Comparison of ENCODE assay signal across 8 cellular contexts in genomic region chr6:107491791-107492674, GRCh38.
DNase-seq lines count a peak whose midpoint lies in the region; ATAC-seq lines count a peak whose summit lies in the region.

No MANE protein-coding gene starts in this region.

- peak overlapping the region; percentile 87 for H3K27ac ChIP-seq in substantia nigra (ENCODE audit: low read depth, low read length, poor library complexity, severe bottlenecking)

- peaks cover 20% of the 10 kb centered on the region for H3K4me1 Mint-ChIP-seq in activated naive CD8-positive, alpha-beta T cell treated with anti-CD3 and anti-CD28 coated beads, Interleukin-2, amount 50 U/mL, for 24 hours

- H3K4me3 ChIP-seq in iPS-11a (ENCODE audit: low read depth, low read length): peak overlapping the region; percentile 68

- peak overlapping the region; percentile 82 for H3K4me3 Mint-ChIP-seq in activated naive CD8-positive, alpha-beta T cell treated with anti-CD3 and anti-CD28 coated beads, Interleukin-2, amount 50 U/mL, for 24 hours

- no peak for ATAC-seq in activated naive CD8-positive, alpha-beta T cell treated with anti-CD3 and anti-CD28 coated beads, Interleukin-2, amount 50 U/mL, for 24 hours
- no peak for ATAC-seq in GM21717 (IDR thresholded peaks at IDR 0.05; ENCODE audit: unreplicated experiment)

- DNase-seq in NCI-H748 (lab: John Stamatoyannopoulos, UW; ENCODE audit: unreplicated experiment) (peak; percentile 15), NCI-H748 treated with DMSO at 0.1 percent for 48 hours (lab: John Stamatoyannopoulos, UW) (no peak), substantia nigra (lab: John Stamatoyannopoulos, UW) (peak in 36 of 49 donors; percentile 5 to 57 (median 34)), SKM-1 (lab: John Stamatoyannopoulos, UW; ENCODE audit: unreplicated experiment) (no peak)
- DNase-seq in activated naive CD8-positive, alpha-beta T cell treated with anti-CD3 and anti-CD28 coated beads, Interleukin-2, amount 50 U/mL, for 24 hours: no peak
- no peak for DNase-seq in stimulated activated CD4-positive, alpha-beta T cell treated with anti-CD3 and anti-CD28 coated beads, Interleukin-1b, Interleukin-23, amount 100 ng/mL, for 48 hours

- no peaks in the 10 kb centered on the region for H3K36me3 Mint-ChIP-seq in activated naive CD8-positive, alpha-beta T cell treated with anti-CD3 and anti-CD28 coated beads, Interleukin-2, amount 50 U/mL, for 24 hours (ENCODE audit: low read depth)

- peaks cover 47% of the 10 kb centered on the region for H3K27me3 Mint-ChIP-seq in activated naive CD8-positive, alpha-beta T cell treated with anti-CD3 and anti-CD28 coated beads, Interleukin-2, amount 50 U/mL, for 24 hours

- no peaks in the 10 kb centered on the region for H3K9me3 Mint-ChIP-seq in activated naive CD8-positive, alpha-beta T cell treated with anti-CD3 and anti-CD28 coated beads, Interleukin-2, amount 50 U/mL, for 24 hours

- H3K27ac Mint-ChIP-seq in activated naive CD8-positive, alpha-beta T cell treated with anti-CD3 and anti-CD28 coated beads, Interleukin-2, amount 50 U/mL, for 24 hours: no peak overlapping the region

Comparison
In these comparisons a context has a peak if more than half of its experiments do, and no peak if none do; other contexts are left out.
1. DNase-seq: peak in NCI-H748 (single experiment) and substantia nigra (36 of 49); none in NCI-H748 treated with DMSO at 0.1 percent for 48 hours (single experiment), activated naive CD8-positive, alpha-beta T cell treated with anti-CD3 and anti-CD28 coated beads, Interleukin-2, amount 50 U/mL, for 24 hours (single experiment), SKM-1 (single experiment) and stimulated activated CD4-positive, alpha-beta T cell treated with anti-CD3 and anti-CD28 coated beads, Interleukin-1b, Interleukin-23, amount 100 ng/mL, for 48 hours (single experiment).